In genomic region chr9:135179976-135180375, GRCh38 we compare ENCODE assay signal across 23 cellular contexts.
DNase-seq lines count a peak whose midpoint lies in the region; ATAC-seq and TF ChIP-seq lines count a peak whose summit lies in the region.
"Had no signal": no experiment of that assay in that cellular context is flagged by ENCODE, and none has a peak within 500 bp of the region (broad histone marks: within the 10 kb centered on the region; RNA-seq: fewer than 3 reads in every experiment).

No MANE protein-coding gene starts in this region.

- H3K4me1 ChIP-seq in neuronal stem cell (ENCODE audit: control insufficient read depth in 2 of 2, insufficient read depth in 1 of 2, low read depth in 1 of 2, low read length in 2 of 2), result peaks cover 0 to 2% of the 10 kb centered on the region in 2 donors
- H3K4me1 ChIP-seq: A549, BLaER1 had no signal

- no peak overlapping the region for H2BK12ac ChIP-seq in neuronal stem cell (ENCODE audit: low read length)

- no peak overlapping the region for H3K4me2 ChIP-seq in neuronal stem cell (ENCODE audit: insufficient read depth, low read length, poor library complexity, severe bottlenecking)
- H3K4me2 ChIP-seq: A549, BLaER1 had no signal

- no CpG with 5 or more reads among the region's 9 CpGs for WGBS in neuronal stem cell (ENCODE audit: extremely low coverage in 2 of 2, insufficient read length in 2 of 2, insufficient replicate concordance in 1 of 2), 2 donors

- H3K27me3 ChIP-seq in WERI-Rb-1 (ENCODE audit: insufficient read depth, low read depth, severe bottlenecking) (no peaks in the 10 kb centered on the region), neuronal stem cell (ENCODE audit: control insufficient read depth in 3 of 3, insufficient read depth in 3 of 3, low read depth in 1 of 3, low read length in 3 of 3) (peaks cover 0 to 47% (median 0%) of the 10 kb centered on the region in 3 experiments)
- H3K27me3 ChIP-seq: BE2C, BLaER1 had no signal

- ATAC-seq in HG03196 (IDR thresholded peaks at IDR 0.05; ENCODE audit: unreplicated experiment), result no peak
- ATAC-seq: A549, GM12878 had no signal

- H3K36me3 ChIP-seq in WERI-Rb-1, result no peaks in the 10 kb centered on the region
- H3K36me3 ChIP-seq in neuronal stem cell (replicated peaks in 1 of 2; ENCODE audit: control insufficient read depth in 2 of 2, insufficient read depth in 2 of 2, low read length in 2 of 2), result no peaks in the 10 kb centered on the region
- H3K36me3 ChIP-seq: BE2C, BLaER1 had no signal

- peak overlapping the region; percentile 41 for H3K27ac ChIP-seq in WERI-Rb-1
- H3K27ac ChIP-seq in neuronal stem cell (replicated peaks; ENCODE audit: low read length), result no peak overlapping the region
- H3K27ac ChIP-seq: 22Rv1, A549, BLaER1 had no signal

- no peaks in the 10 kb centered on the region for H3K9me3 ChIP-seq in WERI-Rb-1 (ENCODE audit: severe bottlenecking)
- no peaks in the 10 kb centered on the region for H3K9me3 ChIP-seq in neuronal stem cell (replicated peaks in 1 of 2; ENCODE audit: control insufficient read depth in 2 of 2, insufficient read depth in 1 of 2, low read depth in 1 of 2, low read length in 2 of 2)
- H3K9me3 ChIP-seq: A549, BE2C, BLaER1 had no signal

- H3K18ac ChIP-seq in neuronal stem cell (ENCODE audit: low read length), result peak overlapping the region; percentile 24

- no peak for TF ChIP-seq CTCF in WERI-Rb-1 (IDR thresholded peaks at IDR 0.05; ENCODE audit: low read depth, low read length)

- peak overlapping the region; percentile 90 for H3K14ac ChIP-seq in neuronal stem cell (ENCODE audit: low read length)

- H3K79me1 ChIP-seq in neuronal stem cell (ENCODE audit: low read depth, low read length), result no peaks in the 10 kb centered on the region

- peak overlapping the region; percentile 38 for H2AK5ac ChIP-seq in neuronal stem cell (ENCODE audit: low read depth, low read length)

- no peak overlapping the region for H2BK15ac ChIP-seq in neuronal stem cell (ENCODE audit: low read length)

- H3K9ac ChIP-seq in neuronal stem cell (ENCODE audit: low read depth, low read length, poor library complexity), result no peak overlapping the region
- H3K9ac ChIP-seq: BLaER1 had no signal

- H4K8ac ChIP-seq in neuronal stem cell (ENCODE audit: low read depth, low read length), result no peak overlapping the region

- peak overlapping the region; percentile 40 for H2BK120ac ChIP-seq in neuronal stem cell (ENCODE audit: low read depth, low read length)

- no peak overlapping the region for H3K23ac ChIP-seq in neuronal stem cell (ENCODE audit: low read depth, low read length, poor library complexity)

- H2BK5ac ChIP-seq in neuronal stem cell (ENCODE audit: low read length), result no peak overlapping the region

- H4K91ac ChIP-seq in neuronal stem cell (ENCODE audit: low read depth, low read length, poor library complexity), result no peak overlapping the region

- H3K4me3 ChIP-seq in WERI-Rb-1 (ENCODE audit: low read depth, low read length) (no peak overlapping the region), neuronal stem cell (ENCODE audit: low read length in 2 of 2) (no peak overlapping the region)
- H3K4me3 ChIP-seq: A549, BLaER1, GM12878 had no signal

- DNase-seq in ELF-1 (ENCODE audit: low read depth, low spot score), result peak; percentile 57
- peak; percentile 27 for DNase-seq in WERI-Rb-1
- DNase-seq in cerebellum (ENCODE audit: low spot score), result peak; percentile 76
- no peak for DNase-seq in neuronal stem cell (ENCODE audit: low spot score)
- no peak for DNase-seq in AML-193 (lab: John Stamatoyannopoulos, UW)
- DNase-seq in activated CD4-positive, alpha-beta T cell treated with anti-CD3 and anti-CD28 coated beads for 1 hour, result no peak
- DNase-seq: BE2C; CD4-positive, alpha-beta memory T cell; CD4-positive, CD25-positive, alpha-beta regulatory T cell; CD8-positive, alpha-beta memory T cell; COR-L47; DMS 273 treated with DMSO at 0.1 percent for 48 hours; DMS153; DMS53; DMS79; DND-41; EL; GDM1 had no signal

- H2AFZ ChIP-seq in neuronal stem cell (ENCODE audit: low read length), result no peak overlapping the region

- no peak overlapping the region for H3K4ac ChIP-seq in neuronal stem cell (ENCODE audit: low read length)

Comparison
In these comparisons a context has a peak if more than half of its experiments do, and no peak if none do; other contexts are left out.
1. DNase-seq: peak in ELF-1 (single experiment), WERI-Rb-1 (single experiment) and cerebellum (single experiment); none in neuronal stem cell (single experiment), AML-193 (0 of 2) and activated CD4-positive, alpha-beta T cell treated with anti-CD3 and anti-CD28 coated beads for 1 hour (single experiment).